26 cellular contexts compared by ENCODE assay signal in genomic region chr2:239362497-239362896, GRCh38.
"Had no signal": no experiment of that assay in that cellular context is flagged by ENCODE, and none has a peak within 500 bp of the region (broad histone marks: within the 10 kb centered on the region; RNA-seq: fewer than 3 reads in every experiment).

No MANE protein-coding gene starts in this region.

- H3K27me3 ChIP-seq: ascending aorta, brain microvascular endothelial cell, Peyer's patch had no signal

- H3K36me3 ChIP-seq: ascending aorta, brain microvascular endothelial cell, Peyer's patch had no signal

- H3K4me3 ChIP-seq: ascending aorta, Peyer's patch had no signal

- ATAC-seq: activated CD8-positive, alpha-beta memory T cell treated with anti-CD3 and anti-CD28 coated beads, Interleukin-2, amount 10 ng/mL, durations not matched to agents 7 days and 5 days; activated naive CD4-positive, alpha-beta T cell treated with anti-CD3 and anti-CD28 coated beads, Interleukin-2, amount 50 U/mL, for 72 hours; activated naive CD8-positive, alpha-beta T cell treated with anti-CD3 and anti-CD28 coated beads, Interleukin-2, amount 50 U/mL, for 24 hours had no signal

- DNase-seq: activated B cell treated with CpG ODN at 0.5 μM for 24 hours; activated CD4-positive, alpha-beta T cell treated with anti-CD3 and anti-CD28 coated beads for 1 hour; activated CD4-positive, alpha-beta T cell treated with anti-CD3 and anti-CD28 coated beads, Interleukin-2, amount 10 ng/mL, durations not matched to agents 24 days and 14 days; activated CD4-positive, alpha-beta T cell treated with anti-CD3 and anti-CD28 coated beads, Interleukin-2, amount 50 U/mL, for 48 hours; activated CD8-positive, alpha-beta memory T cell treated with anti-CD3 and anti-CD28 coated beads, Interleukin-2, amount 10 ng/mL, durations not matched to agents 7 days and 5 days; activated effector memory CD4-positive, alpha-beta T cell treated with Interleukin-2 at 50 U/mL for 16 hours; activated naive CD4-positive, alpha-beta T cell; activated naive CD8-positive, alpha-beta T cell treated with anti-CD3 and anti-CD28 coated beads, Interleukin-2, amount 50 U/mL, for 24 hours; activated T-cell treated with anti-CD3 and anti-CD28 coated beads, Interleukin-2, amount 50 U/mL, for 24 hours; amniotic stem cell; brain microvascular endothelial cell; MM.1S; NCI-H1105; NCI-H1436; NCI-H1694 treated with DMSO at 0.1 percent for 48 hours; NCI-H2029 treated with DMSO at 0.1 percent for 48 hours; NCI-H345; NCI-H510A; NCI-H526 treated with DMSO at 0.1 percent for 48 hours; NCI-H82; Peyer's patch; SHP77; T-helper 9 cell had no signal

- H3K9me3 ChIP-seq: ascending aorta, Peyer's patch had no signal

- H3K27ac ChIP-seq: ascending aorta, brain microvascular endothelial cell, Peyer's patch, RWPE1 had no signal

- H3K4me1 ChIP-seq: ascending aorta, Peyer's patch had no signal
